Comparison of ENCODE assay signal across 10 cellular contexts in genomic region chr3:50345008-50345407, GRCh38. TPM values are rescaled to one million over a fixed set of nuclear protein-coding genes. Genes with fewer than 3 reads are reported as not detected.
DNase-seq lines count a peak whose midpoint lies in the region; ATAC-seq and TF ChIP-seq lines count a peak whose summit lies in the region.
"Had no signal": no experiment of that assay in that cellular context is flagged by ENCODE, and none has a peak within 500 bp of the region (broad histone marks: within the 10 kb centered on the region; RNA-seq: fewer than 3 reads in every experiment).

No MANE protein-coding gene starts in this region.

- H3K4me1 Mint-ChIP-seq in HFFc6 (ENCODE audit: low read depth) (peaks cover 25% of the 10 kb centered on the region), chondrocyte (ENCODE audit: low read depth) (peaks cover 20% of the 10 kb centered on the region)

- no peak for TF ChIP-seq CTCF in A673 (conservative IDR thresholded peaks at IDR 0.05; ENCODE audit: low read depth, low read length)
- TF ChIP-seq CTCF in HFFc6 (IDR thresholded peaks at IDR 0.05) = no peak
- TF ChIP-seq CTCF in chondrocyte (IDR thresholded peaks at IDR 0.05) = no peak

- DNase-seq in A673 (ENCODE audit: low spot score) (no peak), HFFc6 (no peak), chondrocyte (ENCODE audit: low spot score) (no peak), NCI-H1092 (lab: John Stamatoyannopoulos, UW) (no peak), caudate nucleus (lab: John Stamatoyannopoulos, UW) (no peak)
- no peak for DNase-seq in effector CD4-positive, alpha-beta T cell

- CTCF ChIA-PET in A673 (lab: Charles Lee) = no interaction called here

- H3K4me1 ChIP-seq in A673 (ENCODE audit: insufficient read depth, low read length, poor library complexity, severe bottlenecking) = peaks cover 6% of the 10 kb centered on the region
- peaks cover 16 to 48% of the 10 kb centered on the region in 2 donors for H3K4me1 ChIP-seq in muscle layer of duodenum (ENCODE audit: control insufficient read depth in 1 of 2, insufficient read depth in 2 of 2, low read length in 2 of 2)

- no peaks in the 10 kb centered on the region for H3K9me3 ChIP-seq in A673 (ENCODE audit: low read depth, low read length, poor library complexity, severe bottlenecking)
- no peaks in the 10 kb centered on the region for H3K9me3 ChIP-seq in muscle layer of duodenum (ENCODE audit: control insufficient read depth in 1 of 2, low read length in 2 of 2)

- peaks cover 1% of the 10 kb centered on the region; the same call in 1 of the 2 replicates for H3K36me3 Mint-ChIP-seq in HFFc6 (ENCODE audit: low read depth)
- peaks cover 1% of the 10 kb centered on the region for H3K36me3 Mint-ChIP-seq in chondrocyte (ENCODE audit: low read depth)

- H3K27me3 Mint-ChIP-seq in HFFc6 (ENCODE audit: insufficient read depth) (peaks cover 4% of the 10 kb centered on the region), chondrocyte (ENCODE audit: low read depth) (no peaks in the 10 kb centered on the region)

- intact Hi-C loops in A673 (cut with micrococcal nuclease; ENCODE audit: unreplicated experiment) = no loop called here

- no peak for ATAC-seq in GM18498 (IDR thresholded peaks at IDR 0.05; ENCODE audit: unreplicated experiment)

- POLR2A ChIA-PET in A673 (lab: Charles Lee; ENCODE audit: low non-redundant PET) = interaction anchor here (0.6 kb wide), 1 partner anchor 241 kb away, joined by 11 read pairs; no protein-coding TSS in a partner anchor

- H3K9me3 Mint-ChIP-seq in HFFc6 (no peaks in the 10 kb centered on the region), chondrocyte (ENCODE audit: low read depth) (no peaks in the 10 kb centered on the region)
- H3K9me3 Mint-ChIP-seq: activated naive CD4-positive, alpha-beta T cell treated with anti-CD3 and anti-CD28 coated beads for 36 hours; T-helper 1 cell treated with Interleukin-12 subunit alpha and Interleukin-12 subunit beta and Interleukin-4 antibody, amounts not matched to agents 30 μg/mL and 1 μg/mL, for 36 hours had no signal

- no peaks in the 10 kb centered on the region for H3K27me3 ChIP-seq in A673 (replicated peaks; ENCODE audit: insufficient read depth, low read depth, low read length, poor library complexity)
- no peaks in the 10 kb centered on the region for H3K27me3 ChIP-seq in muscle layer of duodenum (ENCODE audit: low read depth, low read length)

- no peak overlapping the region for H3K27ac ChIP-seq in A673 (ENCODE audit: low read depth, low read length, poor library complexity, severe bottlenecking)
- no peak overlapping the region for H3K27ac ChIP-seq in muscle layer of duodenum (ENCODE audit: low read length)
- H3K27ac ChIP-seq in caudate nucleus (ENCODE audit: low read depth, low read length) = no peak overlapping the region

- peak overlapping the region; percentile 82; the same call in 1 of the 2 replicates for H3K4me3 Mint-ChIP-seq in HFFc6
- H3K4me3 Mint-ChIP-seq in chondrocyte (ENCODE audit: unreplicated experiment) = peak overlapping the region; percentile 67

- H3K36me3 ChIP-seq in A673 (ENCODE audit: insufficient read depth, low read length, poor library complexity, severe bottlenecking) (no peaks in the 10 kb centered on the region), muscle layer of duodenum (ENCODE audit: control insufficient read depth in 1 of 2, insufficient read depth in 2 of 2, low read length in 2 of 2) (peaks cover 5 to 17% of the 10 kb centered on the region in 2 donors)

- peak overlapping the region; percentile 40 for H3K4me3 ChIP-seq in A673 (ENCODE audit: low read depth, low read length, poor library complexity, severe bottlenecking)
- peak overlapping the region; percentile 53 to 61 for H3K4me3 ChIP-seq in muscle layer of duodenum (ENCODE audit: low read depth in 1 of 2, low read length in 2 of 2)

- H3K27ac Mint-ChIP-seq in HFFc6 (no peak overlapping the region), chondrocyte (ENCODE audit: unreplicated experiment) (no peak overlapping the region)
- H3K27ac Mint-ChIP-seq: activated naive CD4-positive, alpha-beta T cell treated with anti-CD3 and anti-CD28 coated beads for 36 hours; T-helper 1 cell treated with Interleukin-12 subunit alpha and Interleukin-12 subunit beta and Interleukin-4 antibody, amounts not matched to agents 30 μg/mL and 1 μg/mL, for 36 hours had no signal

- no TSS peak for BruUV-seq in A673 (replicated peaks; lab: Mats Ljungman, UMichigan)

RNA-seq across cellular contexts. Expression of gene ZMYND10, which starts 0.5 kb away (rescaled TPM):
- 0.67 and 1.0 TPM in 2 replicates for total RNA-seq in A673 (2021)
- total RNA-seq in HFFc6 (2021; fragmentation: NEBNext Ultra II Directional; extraction: Animal tissue kit (Norgen Biotek cat#: 25700)) = 1 to 10 TPM in 2 of 6 experiments, under 1 TPM in 3, not detected in 1; 0.78 to 1.3 (median 0.83) TPM
- 0.41 to 2.0 TPM (median 1.1 TPM) in 3 replicates for total RNA-seq in chondrocyte

RNA-seq across cellular contexts. Expression of gene RASSF1, which starts 4.4 kb away (rescaled TPM):
- total RNA-seq in A673 (2021) (10.2 and 14.4 TPM in 2 replicates), chondrocyte (17.3 to 22.4 TPM (median 21.8 TPM) in 3 replicates)
- total RNA-seq in HFFc6 (2021; fragmentation: NEBNext Ultra II Directional; extraction: Animal tissue kit (Norgen Biotek cat#: 25700)) = 10 to 100 TPM; 30.9 to 37.0 (median 34.1) TPM

RNA-seq across cellular contexts. Expression of gene NPRL2, which starts 5.6 kb away (rescaled TPM):
- total RNA-seq in A673 (2021) (15.2 and 16.0 TPM in 2 replicates), chondrocyte (19.8 to 26.9 TPM (median 21.7 TPM) in 3 replicates)
- 10 to 100 TPM; 12.3 to 18.7 (median 17.4) TPM for total RNA-seq in HFFc6 (2021; fragmentation: NEBNext Ultra II Directional; extraction: Animal tissue kit (Norgen Biotek cat#: 25700))

RNA-seq across cellular contexts. Expression of gene CYB561D2, which starts 5.7 kb away (rescaled TPM):
- total RNA-seq in A673 (2021) (7.9 and 8.2 TPM in 2 replicates), chondrocyte (18.2 to 29.4 TPM (median 19.5 TPM) in 3 replicates)
- total RNA-seq in HFFc6 (2021; fragmentation: NEBNext Ultra II Directional; extraction: Animal tissue kit (Norgen Biotek cat#: 25700)) = 10 to 100 TPM; 20.5 to 25.2 (median 24.0) TPM

RNA-seq across cellular contexts. Expression of gene TMEM115, which starts 14.3 kb away (rescaled TPM):
- 17.3 and 19.4 TPM in 2 replicates for total RNA-seq in A673 (2021)
- total RNA-seq in HFFc6 (2021; fragmentation: NEBNext Ultra II Directional; extraction: Animal tissue kit (Norgen Biotek cat#: 25700)) = 10 to 100 TPM; 51.7 to 65.7 (median 54.4) TPM
- 45.8 to 51.8 TPM (median 50.4 TPM) in 3 replicates for total RNA-seq in chondrocyte
